In the genomic region with DNA sequence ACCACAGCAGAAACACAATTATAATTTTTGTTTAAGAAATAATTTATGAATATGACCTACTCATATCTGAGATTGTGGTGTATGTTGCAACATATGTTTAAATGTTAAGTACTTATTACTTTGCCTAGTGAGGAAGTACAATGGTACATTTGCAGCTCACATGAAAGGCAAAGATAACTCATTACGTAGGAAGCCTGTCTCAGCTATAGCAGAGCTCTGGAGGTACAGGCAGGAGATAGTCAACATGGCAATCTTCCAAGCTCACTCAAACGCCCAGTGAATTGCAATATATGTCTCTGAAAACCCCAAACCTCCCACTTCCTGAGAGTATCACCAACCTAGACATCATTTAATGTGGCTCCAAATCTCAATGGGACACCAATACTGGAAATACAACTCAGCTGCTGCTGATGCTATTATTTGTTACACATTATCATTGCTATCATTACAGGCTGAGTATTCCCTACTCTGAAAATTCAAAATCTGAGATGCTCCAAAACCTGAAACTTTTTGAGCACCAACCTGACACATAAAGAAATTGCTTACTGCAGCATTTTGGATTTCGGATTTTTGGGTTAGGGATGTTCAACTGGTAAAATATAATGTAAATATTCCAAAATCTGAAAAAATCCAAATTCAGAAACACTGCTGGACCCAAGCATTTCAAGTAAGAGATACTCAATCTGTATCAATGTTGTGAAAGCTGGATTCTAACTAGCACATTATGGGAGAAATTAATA, we compare ENCODE assay signal across 21 cellular contexts. TPM values are rescaled to one million over a fixed set of nuclear protein-coding genes. Genes with fewer than 3 reads are reported as not detected.
DNase-seq lines count a peak whose midpoint lies in the region; ATAC-seq, FAIRE-seq and TF ChIP-seq lines count a peak whose summit lies in the region.
"Had no signal": no experiment of that assay in that cellular context is flagged by ENCODE, and none has a peak within 500 bp of the region (broad histone marks: within the 10 kb centered on the region; RNA-seq: fewer than 3 reads in every experiment).

No MANE protein-coding gene starts in this region.

- no peak overlapping the region for H3K14ac ChIP-seq in neuronal stem cell (ENCODE audit: low read length)

- no peak overlapping the region for H4K8ac ChIP-seq in neuronal stem cell (ENCODE audit: low read depth, low read length)

- H3K4me2 ChIP-seq in HepG2 (ENCODE audit: low read depth, low read length): no peak overlapping the region
- H3K4me2 ChIP-seq in neuronal stem cell (ENCODE audit: insufficient read depth, low read length, poor library complexity, severe bottlenecking): no peak overlapping the region

- POLR2A ChIA-PET in HepG2 (lab: Yijun Ruan, JAX): no interaction called here

- no peak overlapping the region for H3K18ac ChIP-seq in neuronal stem cell (ENCODE audit: low read length)

- H2BK120ac ChIP-seq in neuronal stem cell (ENCODE audit: low read depth, low read length): no peak overlapping the region

- no peak for TF ChIP-seq RAD21 in HepG2 (CRISPR knock-in tag; IDR thresholded peaks at IDR 0.05)

- FAIRE-seq in HepG2 (lab: Jason Lieb, UNC) (no peak), GM12891 (lab: Jason Lieb, UNC) (no peak)
- FAIRE-seq: colon, GM12892 had no signal

- CTCF ChIA-PET in HepG2 (lab: Yijun Ruan, JAX; ENCODE audit: low intra/inter-chr PET ratio, low total read pairs): no interaction called here

- in situ Hi-C loops in HepG2 (cut with HindIII; ENCODE audit: extremely low pct_ligation_motif_present, low pct_unique_long_range_greater_than_20kb): no loop called here
- in situ Hi-C loops in SK-MEL-5 (cut with HindIII; ENCODE audit: low pct_unique_long_range_greater_than_20kb, low sequenced_read_pairs): no loop called here

- no peak overlapping the region for H4K91ac ChIP-seq in neuronal stem cell (ENCODE audit: low read depth, low read length, poor library complexity)

- H2AK5ac ChIP-seq in neuronal stem cell (ENCODE audit: low read depth, low read length): no peak overlapping the region

- TF ChIP-seq CTCF in HepG2 (CRISPR knock-in tag; IDR thresholded peaks at IDR 0.05): no peak
- no peak for TF ChIP-seq CTCF in right lobe of liver (IDR thresholded peaks at IDR 0.05)
- TF ChIP-seq CTCF in choroid plexus epithelial cell (conservative IDR thresholded peaks at IDR 0.05; ENCODE audit: low read depth, low read length): no peak

- TF ChIP-seq EP300 in HepG2 (IDR thresholded peaks at IDR 0.05; ENCODE audit: low read depth in 2 of 2, low read length in 2 of 2) (no peak), HepG2 (CRISPR knock-in tag; IDR thresholded peaks at IDR 0.05; ENCODE audit: borderline replicate concordance) (no peak)

- intact Hi-C loops in HepG2 (cut with micrococcal nuclease; ENCODE audit: unreplicated experiment) (no loop called here), right lobe of liver (cut with DNase I) (no loop called here)

- H3K27me3 ChIP-seq in HepG2 (ENCODE audit: control insufficient read depth in 1 of 2, insufficient read depth in 2 of 2, low read length in 2 of 2) (no peaks in the 10 kb centered on the region), right lobe of liver (no peaks in the 10 kb centered on the region), neuronal stem cell (ENCODE audit: control insufficient read depth in 3 of 3, insufficient read depth in 3 of 3, low read depth in 1 of 3, low read length in 3 of 3) (no peaks in the 10 kb centered on the region)
- H3K27me3 ChIP-seq: ovary, Peyer's patch had no signal

- H2BK15ac ChIP-seq in neuronal stem cell (ENCODE audit: low read length): no peak overlapping the region

- WGBS in HepG2 (ENCODE audit: low lambda C conversion rate): 92% methylated on average over 3 of the region's 3 CpGs
- 61% methylated on average over 3 of the region's 3 CpGs for WGBS in right lobe of liver (ENCODE audit: insufficient coverage, low coverage, low lambda C conversion rate, missing lambda C conversion rate)
- no CpG with 5 or more reads among the region's 3 CpGs for whole genome bisulfite sequencing in neuronal stem cell (ENCODE audit: extremely low coverage in 2 of 2, insufficient read length in 2 of 2, insufficient replicate concordance in 1 of 2), 2 donors

- H2AFZ ChIP-seq in HepG2 (ENCODE audit: low read length) (no peak overlapping the region), neuronal stem cell (ENCODE audit: low read length) (no peak overlapping the region)

- no peak overlapping the region for H3K4ac ChIP-seq in neuronal stem cell (ENCODE audit: low read length)

- no peaks in the 10 kb centered on the region for H3K79me1 ChIP-seq in neuronal stem cell (ENCODE audit: low read depth, low read length)

- no peak overlapping the region for H3K4me3 ChIP-seq in HepG2 (replicated peaks in 1 of 3; ENCODE audit: insufficient read depth in 1 of 3, low read depth in 2 of 3, low read length in 3 of 3)
- H3K4me3 ChIP-seq in right lobe of liver: no peak overlapping the region
- no peak overlapping the region for H3K4me3 ChIP-seq in choroid plexus epithelial cell (ENCODE audit: low read depth, low read length)
- H3K4me3 ChIP-seq in neuronal stem cell (ENCODE audit: low read length in 2 of 2): no peak overlapping the region
- H3K4me3 ChIP-seq: ovary, Peyer's patch, thoracic aorta had no signal

- H3K9me3 ChIP-seq in HepG2 (ENCODE audit: low read length) (no peaks in the 10 kb centered on the region), right lobe of liver (no peaks in the 10 kb centered on the region), neuronal stem cell (replicated peaks in 1 of 2; ENCODE audit: control insufficient read depth in 2 of 2, insufficient read depth in 1 of 2, low read depth in 1 of 2, low read length in 2 of 2) (no peaks in the 10 kb centered on the region)
- H3K9me3 ChIP-seq: ovary, Peyer's patch, thoracic aorta had no signal

- H3K23ac ChIP-seq in neuronal stem cell (ENCODE audit: low read depth, low read length, poor library complexity): no peak overlapping the region

- ATAC-seq in HepG2 (no peak), right lobe of liver (no peak)
- ATAC-seq: left colon, right cardiac atrium had no signal

- no peaks in the 10 kb centered on the region for H4K20me1 ChIP-seq in HepG2 (ENCODE audit: insufficient read depth, low read length)

- H3K36me3 ChIP-seq in HepG2 (replicated peaks in 1 of 2; ENCODE audit: control insufficient read depth in 1 of 2, insufficient read depth in 2 of 2, low read length in 2 of 2): peaks cover 10 to 37% of the 10 kb centered on the region in 2 experiments
- H3K36me3 ChIP-seq in right lobe of liver: peaks cover 0 to 31% (median 4%) of the 10 kb centered on the region in 4 donors
- peaks cover 10 to 64% of the 10 kb centered on the region in 2 donors for H3K36me3 ChIP-seq in neuronal stem cell (replicated peaks in 1 of 2; ENCODE audit: control insufficient read depth in 2 of 2, insufficient read depth in 2 of 2, low read length in 2 of 2)
- H3K36me3 ChIP-seq: ovary had no signal

- BruUV-seq in HepG2 (replicated peaks; lab: Mats Ljungman, UMichigan): no TSS peak

- no peak overlapping the region for H2BK5ac ChIP-seq in neuronal stem cell (ENCODE audit: low read length)

- H3K27ac ChIP-seq in HepG2 (ENCODE audit: extremely low read length, insufficient read depth, low read length) (no peak overlapping the region), right lobe of liver (no peak overlapping the region), substantia nigra (ENCODE audit: low read depth, low read length, poor library complexity, severe bottlenecking) (no peak overlapping the region), neuronal stem cell (replicated peaks; ENCODE audit: low read length) (no peak overlapping the region)
- H3K27ac ChIP-seq: ovary, Peyer's patch, thoracic aorta had no signal

- no peak for TF ChIP-seq POLR2A in HepG2 (IDR thresholded peaks at IDR 0.05; ENCODE audit: insufficient read depth in 1 of 2, low read depth in 2 of 2, low read length in 2 of 2)
- TF ChIP-seq POLR2A in right lobe of liver (IDR thresholded peaks at IDR 0.05): no peak
- no peak for TF ChIP-seq POLR2A in GM12891 (IDR thresholded peaks at IDR 0.05; ENCODE audit: low read depth, low read length)

- no peak for DNase-seq in HepG2 (ENCODE audit: low spot score)
- DNase-seq in right lobe of liver: no peak
- DNase-seq in SK-MEL-5 (ENCODE audit: low read depth, low spot score): peak; percentile 64
- DNase-seq in choroid plexus epithelial cell (ENCODE audit: low read depth): peak; percentile 88
- no peak for DNase-seq in GM12891 (ENCODE audit: insufficient read length, low spot score)
- no peak for DNase-seq in NCI-H2171 (lab: John Stamatoyannopoulos, UW)
- DNase-seq in substantia nigra (lab: John Stamatoyannopoulos, UW): no peak
- no peak for DNase-seq in neuronal stem cell (ENCODE audit: low spot score)
- DNase-seq: activated CD4-positive, alpha-beta T cell treated with anti-CD3 and anti-CD28 coated beads for 1 hour; endodermal cell; left colon; mesendoderm; naive B cell; NCI-H1436; NCI-H2227 treated with DMSO at 0.1 percent for 48 hours; ovary; Peyer's patch; right cardiac atrium had no signal

- H3K9ac ChIP-seq in HepG2 (ENCODE audit: insufficient read depth, low read depth, low read length) (no peak overlapping the region), neuronal stem cell (ENCODE audit: low read depth, low read length, poor library complexity) (no peak overlapping the region)

- no peak overlapping the region for H2BK12ac ChIP-seq in neuronal stem cell (ENCODE audit: low read length)

- no peaks in the 10 kb centered on the region for H3K79me2 ChIP-seq in HepG2 (ENCODE audit: insufficient read depth, low read length)

- H3K4me1 ChIP-seq in HepG2 (ENCODE audit: insufficient read depth, low read length): no peaks in the 10 kb centered on the region
- no peaks in the 10 kb centered on the region for H3K4me1 ChIP-seq in right lobe of liver
- no peaks in the 10 kb centered on the region for H3K4me1 ChIP-seq in neuronal stem cell (ENCODE audit: control insufficient read depth in 2 of 2, insufficient read depth in 1 of 2, low read depth in 1 of 2, low read length in 2 of 2)
- H3K4me1 ChIP-seq: Peyer's patch had no signal

RNA-seq across cellular contexts. Expression of gene GSTA4, which starts 25.1 kb away (rescaled TPM):
- total RNA-seq in HepG2 (2016; rRNA removed; fragmentation: Illumina TruSeq; extraction: Trizol) (53.6 and 70.3 TPM in 2 replicates), right lobe of liver (10 to 100 TPM in 3 of 6 experiments, 1 to 10 TPM in 3; 4.8 to 23.1 (median 9.2) TPM)
- total RNA-seq in HepG2 (2016; cell fraction: cytosol; rRNA removed; fragmentation: Illumina TruSeq; extraction: Trizol; ENCODE audit: low read depth): 9.4 and 12.3 TPM in 2 replicates
- 52.2 and 73.2 TPM in 2 replicates for total RNA-seq in HepG2 (2016; cell fraction: insoluble cytoplasmic fraction; rRNA removed; fragmentation: Illumina TruSeq; extraction: Trizol)
- 19.9 and 21.3 TPM in 2 replicates for total RNA-seq in HepG2 (2016; cell fraction: membrane; rRNA removed; fragmentation: Illumina TruSeq; extraction: Trizol)
- 30.5 and 33.7 TPM in 2 replicates for total RNA-seq in HepG2 (2016; cell fraction: nucleus; rRNA removed; fragmentation: Illumina TruSeq; extraction: Trizol)
- polyA plus RNA-seq in HepG2 (2011; rRNA removed): 25.9 and 34.1 TPM in 2 replicates
- polyA plus RNA-seq in HepG2 (2011; cell fraction: cytosol; rRNA removed): 11.9 and 18.2 TPM in 2 replicates
- polyA plus RNA-seq in HepG2 (2011; cell fraction: nucleus; rRNA removed): 23.0 and 31.9 TPM in 2 replicates
- 21.2 and 30.4 TPM in 2 replicates for polyA plus RNA-seq in HepG2 (2012)
- polyA plus RNA-seq in HepG2 (2016; cell fraction: cytosol; fragmentation: Illumina TruSeq; extraction: Trizol; ENCODE audit: low read depth): 9.0 and 11.2 TPM in 2 replicates
- 78.1 and 82.8 TPM in 2 replicates for polyA plus RNA-seq in HepG2 (2016; cell fraction: insoluble cytoplasmic fraction; fragmentation: Illumina TruSeq; extraction: Trizol; ENCODE audit: low read depth)
- 16.5 and 17.2 TPM in 2 replicates for polyA plus RNA-seq in HepG2 (2016; cell fraction: membrane; fragmentation: Illumina TruSeq; extraction: Trizol; ENCODE audit: low read depth)
- polyA plus RNA-seq in HepG2 (2016; cell fraction: nucleus; fragmentation: Illumina TruSeq; extraction: Trizol; ENCODE audit: insufficient read depth, low read depth): 59.6 and 59.7 TPM in 2 replicates
- 0.33 and 3.9 TPM in 2 replicates for polyA minus RNA-seq in HepG2 (2011; rRNA and poly(A)+ RNA removed; ENCODE audit: low replicate concordance)
- 5.7 and 7.4 TPM in 2 replicates for polyA minus RNA-seq in HepG2 (2011; cell fraction: cytosol; rRNA and poly(A)+ RNA removed)
- 8.8 and 12.4 TPM in 2 replicates for polyA minus RNA-seq in HepG2 (2011; cell fraction: nucleus; rRNA and poly(A)+ RNA removed)
- total RNA-seq in SK-MEL-5 (2014; rRNA removed; shearing (Covaris generic)): 24.9 and 25.3 TPM in 2 replicates
- polyA plus RNA-seq in SK-MEL-5 (2015; cell fraction: cytosol; rRNA removed): 17.7 and 19.4 TPM in 2 replicates
- polyA plus RNA-seq in SK-MEL-5 (2015; cell fraction: nucleus; rRNA removed): 69.5 and 78.5 TPM in 2 replicates
- 2.7 TPM for polyA plus RNA-seq in GM12891 (2012; ENCODE audit: low read depth, missing spikeins)
- polyA plus RNA-seq in neuronal stem cell (2013, experiment 1 of 2): 55.7 TPM
- polyA plus RNA-seq in neuronal stem cell (2013, experiment 2 of 2): 55.9 TPM

RNA-seq across cellular contexts. Expression of gene CILK1, which starts 41.4 kb away (rescaled TPM):
- total RNA-seq in HepG2 (2016; rRNA removed; fragmentation: Illumina TruSeq; extraction: Trizol) (15.5 and 25.4 TPM in 2 replicates), right lobe of liver (1 to 10 TPM; 5.6 to 7.8 (median 6.9) TPM)
- 1.7 and 1.8 TPM in 2 replicates for total RNA-seq in HepG2 (2016; cell fraction: cytosol; rRNA removed; fragmentation: Illumina TruSeq; extraction: Trizol; ENCODE audit: low read depth)
- total RNA-seq in HepG2 (2016; cell fraction: insoluble cytoplasmic fraction; rRNA removed; fragmentation: Illumina TruSeq; extraction: Trizol): 15.4 and 24.0 TPM in 2 replicates
- 12.7 and 13.3 TPM in 2 replicates for total RNA-seq in HepG2 (2016; cell fraction: membrane; rRNA removed; fragmentation: Illumina TruSeq; extraction: Trizol)
- 13.0 and 14.6 TPM in 2 replicates for total RNA-seq in HepG2 (2016; cell fraction: nucleus; rRNA removed; fragmentation: Illumina TruSeq; extraction: Trizol)
- polyA plus RNA-seq in HepG2 (2011; rRNA removed): 8.7 and 11.4 TPM in 2 replicates
- 5.9 and 7.6 TPM in 2 replicates for polyA plus RNA-seq in HepG2 (2011; cell fraction: cytosol; rRNA removed)
- 4.6 and 4.9 TPM in 2 replicates for polyA plus RNA-seq in HepG2 (2011; cell fraction: nucleus; rRNA removed)
- polyA plus RNA-seq in HepG2 (2012): 5.6 and 6.2 TPM in 2 replicates
- 1.3 and 1.4 TPM in 2 replicates for polyA plus RNA-seq in HepG2 (2016; cell fraction: cytosol; fragmentation: Illumina TruSeq; extraction: Trizol; ENCODE audit: low read depth)
- polyA plus RNA-seq in HepG2 (2016; cell fraction: insoluble cytoplasmic fraction; fragmentation: Illumina TruSeq; extraction: Trizol; ENCODE audit: low read depth): 24.9 and 25.0 TPM in 2 replicates
- 7.3 and 7.7 TPM in 2 replicates for polyA plus RNA-seq in HepG2 (2016; cell fraction: membrane; fragmentation: Illumina TruSeq; extraction: Trizol; ENCODE audit: low read depth)
- polyA plus RNA-seq in HepG2 (2016; cell fraction: nucleus; fragmentation: Illumina TruSeq; extraction: Trizol; ENCODE audit: insufficient read depth, low read depth): 19.5 and 21.6 TPM in 2 replicates
- 6.8 and 9.5 TPM in 2 replicates for polyA minus RNA-seq in HepG2 (2011; rRNA and poly(A)+ RNA removed; ENCODE audit: low replicate concordance)
- 7.1 and 9.0 TPM in 2 replicates for polyA minus RNA-seq in HepG2 (2011; cell fraction: cytosol; rRNA and poly(A)+ RNA removed)
- 8.2 and 11.1 TPM in 2 replicates for polyA minus RNA-seq in HepG2 (2011; cell fraction: nucleus; rRNA and poly(A)+ RNA removed)
- total RNA-seq in SK-MEL-5 (2014; rRNA removed; shearing (Covaris generic)): 33.5 and 35.2 TPM in 2 replicates
- 26.0 and 36.6 TPM in 2 replicates for polyA plus RNA-seq in SK-MEL-5 (2015; cell fraction: cytosol; rRNA removed)
- 18.1 and 21.1 TPM in 2 replicates for polyA plus RNA-seq in SK-MEL-5 (2015; cell fraction: nucleus; rRNA removed)
- polyA plus RNA-seq in GM12891 (2012; ENCODE audit: low read depth, missing spikeins): 0.83 TPM
- 9.4 TPM for polyA plus RNA-seq in neuronal stem cell (2013, experiment 1 of 2)
- polyA plus RNA-seq in neuronal stem cell (2013, experiment 2 of 2): 9.4 TPM

RNA-seq across cellular contexts. Expression of gene FBXO9, which starts 45.0 kb away (rescaled TPM):
- total RNA-seq in HepG2 (2016; rRNA removed; fragmentation: Illumina TruSeq; extraction: Trizol) (59.2 and 64.3 TPM in 2 replicates), right lobe of liver (10 to 100 TPM; 24.6 to 78.7 (median 54.1) TPM)
- 39.0 and 41.9 TPM in 2 replicates for total RNA-seq in HepG2 (2016; cell fraction: cytosol; rRNA removed; fragmentation: Illumina TruSeq; extraction: Trizol; ENCODE audit: low read depth)
- total RNA-seq in HepG2 (2016; cell fraction: insoluble cytoplasmic fraction; rRNA removed; fragmentation: Illumina TruSeq; extraction: Trizol): 57.9 and 71.5 TPM in 2 replicates
- 69.1 and 90.8 TPM in 2 replicates for total RNA-seq in HepG2 (2016; cell fraction: membrane; rRNA removed; fragmentation: Illumina TruSeq; extraction: Trizol)
- 79.2 and 92.5 TPM in 2 replicates for total RNA-seq in HepG2 (2016; cell fraction: nucleus; rRNA removed; fragmentation: Illumina TruSeq; extraction: Trizol)
- 93.5 and 98.4 TPM in 2 replicates for polyA plus RNA-seq in HepG2 (2011; rRNA removed)
- polyA plus RNA-seq in HepG2 (2011; cell fraction: cytosol; rRNA removed): 44.3 and 45.4 TPM in 2 replicates
- polyA plus RNA-seq in HepG2 (2011; cell fraction: nucleus; rRNA removed): 382 and 412 TPM in 2 replicates
- 65.8 and 76.9 TPM in 2 replicates for polyA plus RNA-seq in HepG2 (2012)
- 44.6 and 65.5 TPM in 2 replicates for polyA plus RNA-seq in HepG2 (2016; cell fraction: cytosol; fragmentation: Illumina TruSeq; extraction: Trizol; ENCODE audit: low read depth)
- polyA plus RNA-seq in HepG2 (2016; cell fraction: insoluble cytoplasmic fraction; fragmentation: Illumina TruSeq; extraction: Trizol; ENCODE audit: low read depth): 77.5 and 86.9 TPM in 2 replicates
- 66.8 and 86.6 TPM in 2 replicates for polyA plus RNA-seq in HepG2 (2016; cell fraction: membrane; fragmentation: Illumina TruSeq; extraction: Trizol; ENCODE audit: low read depth)
- 216 and 220 TPM in 2 replicates for polyA plus RNA-seq in HepG2 (2016; cell fraction: nucleus; fragmentation: Illumina TruSeq; extraction: Trizol; ENCODE audit: insufficient read depth, low read depth)
- polyA minus RNA-seq in HepG2 (2011; rRNA and poly(A)+ RNA removed; ENCODE audit: low replicate concordance): 55.2 and 76.3 TPM in 2 replicates
- 24.3 and 30.7 TPM in 2 replicates for polyA minus RNA-seq in HepG2 (2011; cell fraction: cytosol; rRNA and poly(A)+ RNA removed)
- 98.2 and 133 TPM in 2 replicates for polyA minus RNA-seq in HepG2 (2011; cell fraction: nucleus; rRNA and poly(A)+ RNA removed)
- total RNA-seq in SK-MEL-5 (2014; rRNA removed; shearing (Covaris generic)): 51.3 and 51.7 TPM in 2 replicates
- 53.3 and 57.4 TPM in 2 replicates for polyA plus RNA-seq in SK-MEL-5 (2015; cell fraction: cytosol; rRNA removed)
- 338 and 410 TPM in 2 replicates for polyA plus RNA-seq in SK-MEL-5 (2015; cell fraction: nucleus; rRNA removed)
- 21.0 TPM for polyA plus RNA-seq in GM12891 (2012; ENCODE audit: low read depth, missing spikeins)
- 29.1 TPM for polyA plus RNA-seq in neuronal stem cell (2013, experiment 1 of 2)
- 29.4 TPM for polyA plus RNA-seq in neuronal stem cell (2013, experiment 2 of 2)

Comparison
In these comparisons a context has a peak if more than half of its experiments do, and no peak if none do; other contexts are left out.
1. DNase-seq: peak in SK-MEL-5 (single experiment) and choroid plexus epithelial cell (single experiment); none in HepG2 (single experiment), right lobe of liver (0 of 3), GM12891 (single experiment), NCI-H2171 (single experiment), substantia nigra (0 of 49) and neuronal stem cell (single experiment).